31 cellular contexts compared by ENCODE assay signal in the genomic region with DNA sequence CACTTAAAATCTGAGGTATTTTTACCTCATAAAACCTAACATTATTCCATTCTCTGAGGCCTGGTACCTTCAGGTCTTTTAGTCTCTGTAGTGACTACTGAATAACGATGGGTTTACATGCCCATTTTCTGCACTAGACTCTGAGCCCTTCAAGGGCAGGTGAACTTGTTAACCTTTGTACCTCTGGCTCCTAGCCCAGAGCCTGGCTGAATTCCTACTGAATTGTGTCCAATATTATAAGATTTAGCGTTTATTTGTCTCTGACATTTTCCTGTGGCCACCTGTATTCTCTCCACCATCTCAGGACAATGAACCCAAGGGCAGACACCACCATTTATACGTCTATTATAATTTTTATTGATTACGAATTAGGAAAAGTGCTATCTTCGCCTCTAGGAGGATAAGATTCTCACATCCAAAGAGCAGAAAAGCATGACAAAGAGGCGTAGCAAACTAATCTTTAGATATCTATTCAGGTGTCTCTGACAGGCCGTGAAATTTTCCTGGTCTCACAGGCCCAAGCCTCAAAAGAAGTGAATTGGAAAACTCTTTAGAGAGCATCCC. TPM values are rescaled to one million over a fixed set of nuclear protein-coding genes. Genes with fewer than 3 reads are reported as not detected.
A peak's percentile ranks its signal among the peaks of the same experiment; 100 is the strongest.
DNase-seq lines count a peak whose midpoint lies in the region; ATAC-seq and TF ChIP-seq lines count a peak whose summit lies in the region.
"Had no signal": no experiment of that assay in that cellular context is flagged by ENCODE, and none has a peak within 500 bp of the region (broad histone marks: within the 10 kb centered on the region; RNA-seq: fewer than 3 reads in every experiment).

No MANE protein-coding gene starts in this region.

- H3K36me3 Mint-ChIP-seq in endodermal cell (ENCODE audit: low read depth), result no peaks in the 10 kb centered on the region
- H3K36me3 Mint-ChIP-seq: activated naive CD8-positive, alpha-beta T cell; stimulated activated effector memory CD8-positive, alpha-beta T cell treated with anti-CD3 and anti-CD28 coated beads, Interleukin-12 subunit alpha, Interleukin-12 subunit beta, amount 100 ng/mL, for 72 hours; type B pancreatic cell; WTC11 had no signal

- no peak overlapping the region for H3K4me3 Mint-ChIP-seq in endodermal cell
- H3K4me3 Mint-ChIP-seq: activated CD4-positive, alpha-beta T cell treated with anti-CD3 and anti-CD28 coated beads, Interleukin-2, amount 10 ng/mL, durations not matched to agents 7 days and 5 days; activated naive CD8-positive, alpha-beta T cell; activated T-cell treated with anti-CD3 and anti-CD28 coated beads, Interleukin-2, amount 50 U/mL, for 24 hours; CD4-positive, alpha-beta T cell; GM23338; stimulated activated effector memory CD8-positive, alpha-beta T cell treated with anti-CD3 and anti-CD28 coated beads, Interleukin-12 subunit alpha, Interleukin-12 subunit beta, amount 100 ng/mL, for 72 hours; type B pancreatic cell; WTC11 had no signal

- ATAC-seq in left cardiac atrium, result no peak
- ATAC-seq: gastroesophageal sphincter; GM23338; stimulated activated effector memory CD8-positive, alpha-beta T cell treated with anti-CD3 and anti-CD28 coated beads, Interleukin-12 subunit alpha, Interleukin-12 subunit beta, amount 100 ng/mL, for 72 hours; WTC11 had no signal

- H3K27ac ChIP-seq in 22Rv1 (peak overlapping the region; percentile 96), endodermal cell (ENCODE audit: low read depth, low read length) (no peak overlapping the region), RWPE1 (no peak overlapping the region)
- H3K27ac ChIP-seq: gastroesophageal sphincter, KMS-11, left ventricle myocardium inferior, prostate gland, sigmoid colon, SJCRH30 had no signal

- H3K4me1 ChIP-seq in endodermal cell (ENCODE audit: control insufficient read depth, insufficient read depth, low read length), result no peaks in the 10 kb centered on the region
- H3K4me1 ChIP-seq: prostate gland, sigmoid colon, SJCRH30 had no signal

- no peaks in the 10 kb centered on the region for H3K27me3 ChIP-seq in endodermal cell (ENCODE audit: control insufficient read depth, insufficient read depth, low read length, poor library complexity, severe bottlenecking)
- H3K27me3 ChIP-seq: gastroesophageal sphincter, sigmoid colon, SJCRH30 had no signal

- DNase-seq in NCI-H2196 (lab: John Stamatoyannopoulos, UW; ENCODE audit: unreplicated experiment), result peak; percentile 32
- DNase-seq in endodermal cell, result no peak
- DNase-seq in mucosa of gallbladder (ENCODE audit: low spot score), result peak; percentile 38
- DNase-seq in left cardiac atrium, result no peak
- no peak for DNase-seq in UCSD-AML1 (lab: John Stamatoyannopoulos, UW; ENCODE audit: unreplicated experiment)
- no peak for DNase-seq in kidney glomerular epithelial cell (lab: John Stamatoyannopoulos, UW)
- DNase-seq in RWPE1 (ENCODE audit: low spot score), result no peak
- DNase-seq: activated CD4-positive, alpha-beta T cell treated with anti-CD3 and anti-CD28 coated beads, Interleukin-2, amount 10 ng/mL, durations not matched to agents 7 days and 5 days; activated effector memory CD4-positive, alpha-beta T cell treated with anti-CD3 and anti-CD28 coated beads, Interleukin-2, amount 50 U/mL, for 16 hours; activated T-cell treated with anti-CD3 and anti-CD28 coated beads, Interleukin-2, amount 50 U/mL, for 24 hours; AML-193; anterior cingulate cortex; CD4-positive, alpha-beta T cell; left ventricle myocardium inferior; mesendoderm; MM.1S; NCI-H1417 treated with DMSO at 0.1 percent for 48 hours; NCI-H2029 treated with DMSO at 0.1 percent for 48 hours; NCI-H226; NCI-H69; sigmoid colon; SJCRH30 had no signal

- no peaks in the 10 kb centered on the region for H3K9me3 ChIP-seq in endodermal cell (ENCODE audit: control insufficient read depth, low read length)
- H3K9me3 ChIP-seq: gastroesophageal sphincter, left ventricle myocardium inferior, prostate gland, sigmoid colon, SJCRH30 had no signal

- H3K4me1 Mint-ChIP-seq in endodermal cell, result peaks cover 9% of the 10 kb centered on the region
- H3K4me1 Mint-ChIP-seq: activated CD4-positive, alpha-beta T cell treated with anti-CD3 and anti-CD28 coated beads, Interleukin-2, amount 10 ng/mL, durations not matched to agents 7 days and 5 days; stimulated activated effector memory CD8-positive, alpha-beta T cell treated with anti-CD3 and anti-CD28 coated beads, Interleukin-12 subunit alpha, Interleukin-12 subunit beta, amount 100 ng/mL, for 72 hours had no signal

- no peaks in the 10 kb centered on the region for H3K36me3 ChIP-seq in endodermal cell (ENCODE audit: control insufficient read depth, insufficient read depth, low read length)
- H3K36me3 ChIP-seq: gastroesophageal sphincter, left ventricle myocardium inferior, prostate gland, sigmoid colon, SJCRH30 had no signal

- peak overlapping the region; percentile 16 for H3K27ac Mint-ChIP-seq in endodermal cell
- H3K27ac Mint-ChIP-seq: activated CD4-positive, alpha-beta T cell treated with anti-CD3 and anti-CD28 coated beads, Interleukin-2, amount 10 ng/mL, durations not matched to agents 7 days and 5 days; activated naive CD8-positive, alpha-beta T cell; activated T-cell treated with anti-CD3 and anti-CD28 coated beads, Interleukin-2, amount 50 U/mL, for 24 hours; CD4-positive, alpha-beta T cell; GM23338; stimulated activated effector memory CD8-positive, alpha-beta T cell treated with anti-CD3 and anti-CD28 coated beads, Interleukin-12 subunit alpha, Interleukin-12 subunit beta, amount 100 ng/mL, for 72 hours; type B pancreatic cell; WTC11 had no signal

- TF ChIP-seq CTCF in 22Rv1 (IDR thresholded peaks at IDR 0.05), result no peak
- TF ChIP-seq CTCF in endodermal cell (conservative IDR thresholded peaks at IDR 0.05), result no peak
- TF ChIP-seq CTCF in RWPE1 (conservative IDR thresholded peaks at IDR 0.05; ENCODE audit: low read depth), result no peak

- H3K4me3 ChIP-seq in endodermal cell (ENCODE audit: low read length), result no peak overlapping the region
- H3K4me3 ChIP-seq: gastroesophageal sphincter, GM23338, left ventricle myocardium inferior, prostate gland, sigmoid colon, SJCRH30 had no signal

- H3K9ac ChIP-seq in endodermal cell (ENCODE audit: extremely low read depth, low read length, poor library complexity, severe bottlenecking), result no peak overlapping the region
- H3K9ac ChIP-seq: KMS-11 had no signal

- H3K9me3 Mint-ChIP-seq in endodermal cell, result no peaks in the 10 kb centered on the region
- H3K9me3 Mint-ChIP-seq: activated CD4-positive, alpha-beta T cell treated with anti-CD3 and anti-CD28 coated beads, Interleukin-2, amount 10 ng/mL, durations not matched to agents 7 days and 5 days; activated T-cell treated with anti-CD3 and anti-CD28 coated beads, Interleukin-2, amount 50 U/mL, for 24 hours; CD4-positive, alpha-beta T cell; GM23338; stimulated activated effector memory CD8-positive, alpha-beta T cell treated with anti-CD3 and anti-CD28 coated beads, Interleukin-12 subunit alpha, Interleukin-12 subunit beta, amount 100 ng/mL, for 72 hours; WTC11 had no signal

- intact Hi-C loops in left cardiac atrium (cut with DNase I), result loop anchor here (5.0 to 10.0 kb wide), 3 partner anchors 72 to 92 kb away; a partner anchor contains a TSS

- POLR2A ChIA-PET in RWPE1 (lab: Yijun Ruan, JAX; ENCODE audit: low non-redundant PET), result no interaction called here

- WGBS in endodermal cell (ENCODE audit: insufficient coverage in 1 of 2, insufficient read length in 1 of 2), 2 experiments, result 78 to 95% methylated on average over 4 to 6 of the region's 7 CpGs

- CTCF ChIA-PET in RWPE1 (lab: Yijun Ruan, JAX), result interaction anchor here (0.6 to 4.7 kb wide), 5 partner anchors 10 to 221 kb away, joined by 3 to 54 read pairs (median 8); no protein-coding TSS in a partner anchor

- no peaks in the 10 kb centered on the region for H3K27me3 Mint-ChIP-seq in endodermal cell (ENCODE audit: insufficient read depth)
- H3K27me3 Mint-ChIP-seq: activated CD4-positive, alpha-beta T cell treated with anti-CD3 and anti-CD28 coated beads, Interleukin-2, amount 10 ng/mL, durations not matched to agents 7 days and 5 days; activated naive CD8-positive, alpha-beta T cell; activated T-cell treated with anti-CD3 and anti-CD28 coated beads, Interleukin-2, amount 50 U/mL, for 24 hours; CD4-positive, alpha-beta T cell; type B pancreatic cell had no signal

RNA-seq across cellular contexts. Expression of a gene that starts 27.9 kb away (rescaled TPM):
- 100 to 1,000 TPM; 217 to 228 TPM for total RNA-seq in endodermal cell
- 345 TPM for polyA plus RNA-seq in endodermal cell (2013, experiment 1 of 2)
- polyA plus RNA-seq in endodermal cell (2013, experiment 2 of 2), result 293 TPM
- total RNA-seq in mucosa of gallbladder, result 94.2 TPM
- total RNA-seq in left cardiac atrium, result 100 to 1,000 TPM in 1 of 2 donors, 10 to 100 TPM in 1; 81.5 to 130 TPM

RNA-seq across cellular contexts. Expression of a gene that starts 28.8 kb away (rescaled TPM):
- 1 to 10 TPM; 5.0 to 5.3 TPM for total RNA-seq in endodermal cell
- 3.3 TPM for polyA plus RNA-seq in endodermal cell (2013, experiment 1 of 2)
- 3.4 TPM for polyA plus RNA-seq in endodermal cell (2013, experiment 2 of 2)
- total RNA-seq in mucosa of gallbladder, result 8.0 TPM
- total RNA-seq in left cardiac atrium, result 1 to 10 TPM; 3.1 to 4.1 TPM

Comparison
In these comparisons a context has a peak if more than half of its experiments do, and no peak if none do; other contexts are left out.
1. DNase-seq: peak in NCI-H2196 (single experiment) and mucosa of gallbladder (single experiment); none in endodermal cell (single experiment), left cardiac atrium (single experiment), UCSD-AML1 (single experiment), kidney glomerular epithelial cell (single experiment) and RWPE1 (single experiment).